ENCODE assay signal across 8 cellular contexts in the genomic region with DNA sequence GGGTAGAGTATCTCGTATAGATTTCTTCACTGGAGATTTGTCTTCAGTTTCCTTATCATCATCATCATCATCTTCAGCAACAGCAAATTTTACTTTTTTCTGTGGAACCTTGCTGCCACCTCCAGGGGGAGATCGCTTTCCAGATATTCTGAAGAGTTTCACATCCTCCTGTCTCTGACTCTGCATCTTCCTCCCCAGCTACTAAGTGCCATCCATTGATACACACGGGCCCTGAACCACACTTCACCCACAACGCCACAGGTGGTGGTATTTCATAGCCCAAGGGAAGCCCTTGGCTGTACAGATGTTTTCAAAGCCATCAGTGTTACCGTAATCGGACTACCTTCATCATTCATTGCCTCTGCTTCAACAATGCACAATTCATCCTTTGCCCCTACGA.
DNase-seq lines count a peak whose midpoint lies in the region; ATAC-seq and TF ChIP-seq lines count a peak whose summit lies in the region.

No MANE protein-coding gene starts in this region.

- H3K27me3 Mint-ChIP-seq in T-helper 17 cell: no peaks in the 10 kb centered on the region

- peaks cover 6% of the 10 kb centered on the region for H3K36me3 Mint-ChIP-seq in T-helper 17 cell (ENCODE audit: low read depth)
- peaks cover 91% of the 10 kb centered on the region for H3K36me3 Mint-ChIP-seq in stimulated activated effector memory CD8-positive, alpha-beta T cell treated with anti-CD3 and anti-CD28 coated beads, Interleukin-12 subunit alpha, Interleukin-12 subunit beta, amount 100 ng/mL, for 72 hours

- ATAC-seq in HG03025 (IDR thresholded peaks at IDR 0.05; ENCODE audit: low FRiP score, unreplicated experiment) (peak; percentile 65), T-helper 17 cell (peak; percentile 88), GM18873 (IDR thresholded peaks at IDR 0.05; ENCODE audit: low FRiP score, unreplicated experiment) (no peak)
- peak; percentile 78 for ATAC-seq in stimulated activated effector memory CD8-positive, alpha-beta T cell treated with anti-CD3 and anti-CD28 coated beads, Interleukin-12 subunit alpha, Interleukin-12 subunit beta, amount 100 ng/mL, for 72 hours

- peak overlapping the region; percentile 74 for H3K4me3 Mint-ChIP-seq in T-helper 17 cell
- H3K4me3 Mint-ChIP-seq in stimulated activated effector memory CD8-positive, alpha-beta T cell treated with anti-CD3 and anti-CD28 coated beads, Interleukin-12 subunit alpha, Interleukin-12 subunit beta, amount 100 ng/mL, for 72 hours: peak overlapping the region; percentile 28

- DNase-seq in DMS 273 (lab: John Stamatoyannopoulos, UW; ENCODE audit: unreplicated experiment) (peak; percentile 21), DMS 273 treated with DMSO at 0.1 percent for 48 hours (lab: John Stamatoyannopoulos, UW) (no peak), T-helper 17 cell (peak in 2 of 3 donors; percentile 42 to 45), erythroblast (lab: John Stamatoyannopoulos, UW) (peak; percentile 27 to 49), AG08396 (ENCODE audit: low spot score) (no peak)
- DNase-seq in stimulated activated effector memory CD8-positive, alpha-beta T cell treated with anti-CD3 and anti-CD28 coated beads, Interleukin-12 subunit alpha, Interleukin-12 subunit beta, amount 100 ng/mL, for 72 hours (ENCODE audit: low spot score in 2 of 2): no peak

- peak overlapping the region; percentile 98 for H3K27ac Mint-ChIP-seq in T-helper 17 cell
- H3K27ac Mint-ChIP-seq in stimulated activated effector memory CD8-positive, alpha-beta T cell treated with anti-CD3 and anti-CD28 coated beads, Interleukin-12 subunit alpha, Interleukin-12 subunit beta, amount 100 ng/mL, for 72 hours: peak overlapping the region; percentile 83

- no peak for TF ChIP-seq POLR2A in erythroblast (IDR thresholded peaks at IDR 0.05; ENCODE audit: low read length)

- no peaks in the 10 kb centered on the region for H3K9me3 Mint-ChIP-seq in stimulated activated effector memory CD8-positive, alpha-beta T cell treated with anti-CD3 and anti-CD28 coated beads, Interleukin-12 subunit alpha, Interleukin-12 subunit beta, amount 100 ng/mL, for 72 hours

- no peaks in the 10 kb centered on the region for H3K9me3 ChIP-seq in T-helper 17 cell (ENCODE audit: control insufficient read depth, low read length, poor library complexity, severe bottlenecking)

- peaks cover 74% of the 10 kb centered on the region for H3K4me1 Mint-ChIP-seq in T-helper 17 cell
- peaks cover 91% of the 10 kb centered on the region for H3K4me1 Mint-ChIP-seq in stimulated activated effector memory CD8-positive, alpha-beta T cell treated with anti-CD3 and anti-CD28 coated beads, Interleukin-12 subunit alpha, Interleukin-12 subunit beta, amount 100 ng/mL, for 72 hours

Comparison
In these comparisons a context has a peak if more than half of its experiments do, and no peak if none do; other contexts are left out.
1. DNase-seq: peak in DMS 273 (single experiment), T-helper 17 cell (2 of 3) and erythroblast (2 of 2); none in DMS 273 treated with DMSO at 0.1 percent for 48 hours (single experiment), stimulated activated effector memory CD8-positive, alpha-beta T cell treated with anti-CD3 and anti-CD28 coated beads, Interleukin-12 subunit alpha, Interleukin-12 subunit beta, amount 100 ng/mL, for 72 hours (0 of 2) and AG08396 (single experiment).